9 cellular contexts compared by ENCODE assay signal in genomic region chr12:6604254-6605029, GRCh38. TPM values are rescaled to one million over a fixed set of nuclear protein-coding genes. Genes with fewer than 3 reads are reported as not detected.
A peak's percentile ranks its signal among the peaks of the same experiment; 100 is the strongest.
DNase-seq lines count a peak whose midpoint lies in the region; FAIRE-seq and TF ChIP-seq lines count a peak whose summit lies in the region.
"Had no signal": no experiment of that assay in that cellular context is flagged by ENCODE, and none has a peak within 500 bp of the region (broad histone marks: within the 10 kb centered on the region; RNA-seq: fewer than 3 reads in every experiment).

No MANE protein-coding gene starts in this region.

- no peak overlapping the region for H2AFZ ChIP-seq in keratinocyte (ENCODE audit: control insufficient read depth, low read length)

- peaks cover 69% of the 10 kb centered on the region for H3K36me3 Mint-ChIP-seq in activated T-cell treated with anti-CD3 and anti-CD28 coated beads, Interleukin-2, amount 50 U/mL, for 24 hours (ENCODE audit: low read depth)
- peaks cover 13% of the 10 kb centered on the region for H3K36me3 Mint-ChIP-seq in activated naive CD8-positive, alpha-beta T cell

- H3K4me1 Mint-ChIP-seq in activated T-cell treated with anti-CD3 and anti-CD28 coated beads, Interleukin-2, amount 50 U/mL, for 24 hours (ENCODE audit: low read depth) = peaks cover 44% of the 10 kb centered on the region
- H3K4me1 Mint-ChIP-seq in activated naive CD8-positive, alpha-beta T cell (ENCODE audit: low read depth) = peaks cover 50% of the 10 kb centered on the region

- no peaks in the 10 kb centered on the region for H3K9me3 ChIP-seq in keratinocyte (ENCODE audit: control insufficient read depth, low read depth, low read length)
- no peaks in the 10 kb centered on the region for H3K9me3 ChIP-seq in testis

- peaks cover 3% of the 10 kb centered on the region for H3K9me1 ChIP-seq in keratinocyte (ENCODE audit: control insufficient read depth, extremely low read depth, insufficient read depth, low read length)

- TF ChIP-seq POLR2A in testis (IDR thresholded peaks at IDR 0.05) = no peak

- H3K4me1 ChIP-seq in keratinocyte (ENCODE audit: control insufficient read depth, extremely low read depth, insufficient read depth, low read length) (peaks cover 33% of the 10 kb centered on the region), testis (peaks cover 39% of the 10 kb centered on the region)

- H3K9ac ChIP-seq in keratinocyte (ENCODE audit: control insufficient read depth, extremely low read depth, insufficient read depth, low read length) = no peak overlapping the region

- H3K4me3 ChIP-seq in keratinocyte (ENCODE audit: control insufficient read depth in 2 of 3, extremely low read depth in 1 of 3, insufficient read depth in 2 of 3, low read depth in 1 of 3, low read length in 3 of 3) (peak overlapping the region; percentile 78 to 84 (median 78)), testis (no peak overlapping the region)

- peak overlapping the region; percentile 92 for H3K27ac Mint-ChIP-seq in activated T-cell treated with anti-CD3 and anti-CD28 coated beads, Interleukin-2, amount 50 U/mL, for 24 hours
- H3K27ac Mint-ChIP-seq in activated naive CD8-positive, alpha-beta T cell = peak overlapping the region; percentile 93

- no peaks in the 10 kb centered on the region for H3K27me3 Mint-ChIP-seq in activated T-cell treated with anti-CD3 and anti-CD28 coated beads, Interleukin-2, amount 50 U/mL, for 24 hours
- no peaks in the 10 kb centered on the region for H3K27me3 Mint-ChIP-seq in activated naive CD8-positive, alpha-beta T cell

- no peak for DNase-seq in activated T-cell treated with anti-CD3 and anti-CD28 coated beads, Interleukin-2, amount 50 U/mL, for 24 hours
- no peak for DNase-seq in activated T-cell treated with anti-CD3 and anti-CD28 coated beads, Interleukin-2, amount 50 U/mL, for 48 hours
- DNase-seq in keratinocyte (ENCODE audit: low read depth, low spot score) (no peak), testis (peak; percentile 26), DMS 273 (lab: John Stamatoyannopoulos, UW; ENCODE audit: unreplicated experiment) (no peak), amygdala (lab: John Stamatoyannopoulos, UW) (no peak), NCI-H1694 treated with DMSO at 0.1 percent for 48 hours (lab: John Stamatoyannopoulos, UW) (no peak)

- dilution Hi-C loops in keratinocyte (cut with MboI; ENCODE audit: extremely low pct_ligation_motif_present, low sequenced_read_pairs) = no loop called here

- no peak for FAIRE-seq in keratinocyte (lab: Jason Lieb, UNC)

- H3K36me3 ChIP-seq in keratinocyte (ENCODE audit: control insufficient read depth in 2 of 2, extremely low read depth in 1 of 2, insufficient read depth in 2 of 2, low read length in 2 of 2) (peaks cover 27 to 32% of the 10 kb centered on the region in 2 experiments), testis (ENCODE audit: low read depth, missing control alignments) (no peaks in the 10 kb centered on the region)

- H4K20me1 ChIP-seq in keratinocyte (ENCODE audit: control insufficient read depth, extremely low read depth, insufficient read depth, low read length) = no peaks in the 10 kb centered on the region

- no peaks in the 10 kb centered on the region for H3K9me3 Mint-ChIP-seq in activated T-cell treated with anti-CD3 and anti-CD28 coated beads, Interleukin-2, amount 50 U/mL, for 24 hours
- H3K9me3 Mint-ChIP-seq in activated naive CD8-positive, alpha-beta T cell (ENCODE audit: low read depth) = no peaks in the 10 kb centered on the region

- TF ChIP-seq CTCF in keratinocyte (optimal IDR thresholded peaks at IDR 0.05 in 1 of 3, IDR thresholded peaks at IDR 0.05 in 1 of 3, conservative IDR thresholded peaks at IDR 0.05 in 1 of 3; ENCODE audit: extremely low read depth in 1 of 3, insufficient read depth in 2 of 3, low read length in 3 of 3) (no peak), testis (IDR thresholded peaks at IDR 0.05) (no peak)

- H3K27me3 ChIP-seq in keratinocyte (ENCODE audit: control insufficient read depth, extremely low read depth, insufficient read depth, low read length) (no peaks in the 10 kb centered on the region), testis (no peaks in the 10 kb centered on the region)

- peaks cover 50% of the 10 kb centered on the region for H3K79me2 ChIP-seq in keratinocyte (ENCODE audit: control insufficient read depth, insufficient read depth, low read length)

- H3K4me2 ChIP-seq in keratinocyte (ENCODE audit: control insufficient read depth, extremely low read depth, insufficient read depth, low read depth, low read length) = peak overlapping the region; percentile 97

- H3K4me3 Mint-ChIP-seq in activated T-cell treated with anti-CD3 and anti-CD28 coated beads, Interleukin-2, amount 50 U/mL, for 24 hours = no peak overlapping the region
- peak overlapping the region; percentile 94 for H3K4me3 Mint-ChIP-seq in activated naive CD8-positive, alpha-beta T cell

- WGBS in testis, 2 donors = 63 to 67% methylated on average over 6 of the region's 6 CpGs

- H3K27ac ChIP-seq in keratinocyte (ENCODE audit: control insufficient read depth, insufficient read depth, low read length) (no peak overlapping the region), testis (peak overlapping the region in 1 of 2 donors; percentile 98)

- intact Hi-C loops in testis (cut with DNase I; ENCODE audit: low total_unique reads) = loop anchor here (10.0 kb wide), 1 partner anchor 50 kb away; the partner anchor contains the start of gene IFFO1

RNA-seq across cellular contexts. Expression of gene CHD4, which starts 2.7 kb away (rescaled TPM):
- polyA plus RNA-seq in keratinocyte (79.7 to 93.1 TPM (median 81.2 TPM) in 3 replicates), testis (ENCODE audit: insufficient read depth, low read depth, low replicate concordance) (160 TPM)
- 360 TPM for polyA plus RNA-seq in keratinocyte (2011; ENCODE audit: low read depth)
- 77.1 and 92.5 TPM in 2 replicates for polyA plus RNA-seq in keratinocyte (2011; cell fraction: cytosol; rRNA removed)
- polyA plus RNA-seq in keratinocyte (2011; cell fraction: nucleus; rRNA removed) = 223 and 264 TPM in 2 replicates
- 101 and 119 TPM in 2 replicates for polyA plus RNA-seq in keratinocyte (2012; ENCODE audit: low replicate concordance)
- 180 to 319 TPM (median 235 TPM) in 3 replicates for polyA minus RNA-seq in keratinocyte
- polyA minus RNA-seq in keratinocyte (2011; cell fraction: cytosol; rRNA and poly(A)+ RNA removed) = 112 TPM
- 108 and 190 TPM in 2 replicates for polyA minus RNA-seq in keratinocyte (2011; cell fraction: nucleus; rRNA and poly(A)+ RNA removed)
- 100 to 1,000 TPM; 314 to 328 TPM for total RNA-seq in testis

RNA-seq across cellular contexts. Expression of gene LPAR5, which starts 31.3 kb away (rescaled TPM):
- polyA plus RNA-seq in keratinocyte = 6.7 to 11.7 TPM (median 8.3 TPM) in 3 replicates
- 1.8 TPM for polyA plus RNA-seq in keratinocyte (2011; ENCODE audit: low read depth)
- 7.1 and 8.1 TPM in 2 replicates for polyA plus RNA-seq in keratinocyte (2011; cell fraction: cytosol; rRNA removed)
- 14.6 and 17.4 TPM in 2 replicates for polyA plus RNA-seq in keratinocyte (2011; cell fraction: nucleus; rRNA removed)
- polyA plus RNA-seq in keratinocyte (2012; ENCODE audit: low replicate concordance) = 6.4 and 12.5 TPM in 2 replicates
- 8.7 to 32.0 TPM (median 9.3 TPM) in 3 replicates for polyA minus RNA-seq in keratinocyte
- 11.5 TPM for polyA minus RNA-seq in keratinocyte (2011; cell fraction: cytosol; rRNA and poly(A)+ RNA removed)
- polyA minus RNA-seq in keratinocyte (2011; cell fraction: nucleus; rRNA and poly(A)+ RNA removed) = 12.1 and 13.9 TPM in 2 replicates
- 1 to 10 TPM; 1.5 to 2.4 TPM for total RNA-seq in testis
- polyA plus RNA-seq in testis (ENCODE audit: insufficient read depth, low read depth, low replicate concordance) = 3.1 TPM
- total RNA-seq: renal cortical epithelial cell had no signal

RNA-seq across cellular contexts. Expression of gene NOP2, which starts 36.4 kb away (rescaled TPM):
- polyA plus RNA-seq in keratinocyte (85.9 to 108 TPM (median 94.4 TPM) in 3 replicates), testis (ENCODE audit: insufficient read depth, low read depth, low replicate concordance) (38.6 TPM)
- polyA plus RNA-seq in keratinocyte (2011; ENCODE audit: low read depth) = 80.5 TPM
- 47.6 and 60.9 TPM in 2 replicates for polyA plus RNA-seq in keratinocyte (2011; cell fraction: cytosol; rRNA removed)
- 204 and 213 TPM in 2 replicates for polyA plus RNA-seq in keratinocyte (2011; cell fraction: nucleus; rRNA removed)
- 43.9 and 68.1 TPM in 2 replicates for polyA plus RNA-seq in keratinocyte (2012; ENCODE audit: low replicate concordance)
- polyA minus RNA-seq in keratinocyte = 42.4 to 61.1 TPM (median 42.9 TPM) in 3 replicates
- 31.8 TPM for polyA minus RNA-seq in keratinocyte (2011; cell fraction: cytosol; rRNA and poly(A)+ RNA removed)
- 46.1 and 59.3 TPM in 2 replicates for polyA minus RNA-seq in keratinocyte (2011; cell fraction: nucleus; rRNA and poly(A)+ RNA removed)
- 10 to 100 TPM; 51.8 to 60.3 TPM for total RNA-seq in testis

RNA-seq across cellular contexts. Expression of gene ACRBP, which starts 42.8 kb away (rescaled TPM):
- polyA plus RNA-seq in keratinocyte (0.07 to 0.21 TPM (median 0.09 TPM) in 3 replicates), testis (ENCODE audit: insufficient read depth, low read depth, low replicate concordance) (715 TPM)
- 1.00 TPM for polyA plus RNA-seq in keratinocyte (2011; ENCODE audit: low read depth)
- polyA plus RNA-seq in keratinocyte (2011; cell fraction: cytosol; rRNA removed) = 0.16 TPM in 1 of 2 replicates, not detected in the other
- 1.2 and 1.4 TPM in 2 replicates for polyA plus RNA-seq in keratinocyte (2011; cell fraction: nucleus; rRNA removed)
- 1.6 TPM in 1 of 2 replicates, not detected in the other for polyA plus RNA-seq in keratinocyte (2012; ENCODE audit: low replicate concordance)
- polyA minus RNA-seq in keratinocyte = 0.76 TPM in 1 of 3 replicates, not detected in the others
- not detected for polyA minus RNA-seq in keratinocyte (2011; cell fraction: cytosol; rRNA and poly(A)+ RNA removed)
- not detected in 2 replicates for polyA minus RNA-seq in keratinocyte (2011; cell fraction: nucleus; rRNA and poly(A)+ RNA removed)
- total RNA-seq in testis = 100 to 1,000 TPM; 172 to 241 TPM

RNA-seq across cellular contexts. Expression of gene IFFO1, which starts 48.6 kb away (rescaled TPM):
- polyA plus RNA-seq in keratinocyte (0.67 to 1.0 TPM (median 0.75 TPM) in 3 replicates), testis (ENCODE audit: insufficient read depth, low read depth, low replicate concordance) (28.6 TPM)
- polyA plus RNA-seq in keratinocyte (2011; ENCODE audit: low read depth) = 0.12 TPM
- 0.28 and 0.70 TPM in 2 replicates for polyA plus RNA-seq in keratinocyte (2011; cell fraction: cytosol; rRNA removed)
- 1.0 and 1.3 TPM in 2 replicates for polyA plus RNA-seq in keratinocyte (2011; cell fraction: nucleus; rRNA removed)
- polyA plus RNA-seq in keratinocyte (2012; ENCODE audit: low replicate concordance) = 0.24 and 0.58 TPM in 2 replicates
- 0.30 to 0.80 TPM (median 0.53 TPM) in 3 replicates for polyA minus RNA-seq in keratinocyte
- polyA minus RNA-seq in keratinocyte (2011; cell fraction: cytosol; rRNA and poly(A)+ RNA removed) = not detected
- polyA minus RNA-seq in keratinocyte (2011; cell fraction: nucleus; rRNA and poly(A)+ RNA removed) = 0.62 and 0.84 TPM in 2 replicates
- total RNA-seq in testis = 10 to 100 TPM; 40.6 to 43.4 TPM

Comparison
In these comparisons a context has a peak if more than half of its experiments do, and no peak if none do; other contexts are left out.
1. H3K4me3 ChIP-seq: peak in keratinocyte (3 of 3); none in testis (0 of 2).